ENCODE assay signal across 10 cellular contexts in genomic region chr11:2466869-2467694, GRCh38. TPM values are rescaled to one million over a fixed set of nuclear protein-coding genes. Genes with fewer than 3 reads are reported as not detected.
DNase-seq lines count a peak whose midpoint lies in the region; ATAC-seq and TF ChIP-seq lines count a peak whose summit lies in the region.
"Had no signal": no experiment of that assay in that cellular context is flagged by ENCODE, and none has a peak within 500 bp of the region (broad histone marks: within the 10 kb centered on the region; RNA-seq: fewer than 3 reads in every experiment).

No MANE protein-coding gene starts in this region.

- H3K27me3 Mint-ChIP-seq in osteocyte (ENCODE audit: unreplicated experiment), result peaks cover 15% of the 10 kb centered on the region

- H3K27ac Mint-ChIP-seq in osteocyte (ENCODE audit: unreplicated experiment), result no peak overlapping the region

- in situ Hi-C loops in GM13976 (cut with MboI; ENCODE audit: low sequenced_read_pairs, unreplicated experiment), result no loop called here

- no peaks in the 10 kb centered on the region for H3K36me3 Mint-ChIP-seq in osteocyte (ENCODE audit: unreplicated experiment)

- no peaks in the 10 kb centered on the region for H3K4me1 Mint-ChIP-seq in osteocyte (ENCODE audit: unreplicated experiment)

- no peaks in the 10 kb centered on the region for H3K9me3 Mint-ChIP-seq in osteocyte (ENCODE audit: unreplicated experiment)

- ATAC-seq in GM18498 (IDR thresholded peaks at IDR 0.05; ENCODE audit: unreplicated experiment), result no peak

- TF ChIP-seq CTCF in GM13976 (IDR thresholded peaks at IDR 0.05; ENCODE audit: borderline replicate concordance, control extremely low read depth, extremely low read depth, insufficient read depth, missing control alignments), result no peak
- no peak for TF ChIP-seq CTCF in osteocyte (IDR thresholded peaks at IDR 0.05)

- DNase-seq in GM13976 (ENCODE audit: low spot score) (peak; percentile 87), MV-4-11 (lab: John Stamatoyannopoulos, UW) (peak; percentile 85), activated T-helper 1 cell treated with Interleukin-2 at 50 U/mL for 16 hours (ENCODE audit: low read depth) (peak; percentile 35), osteocyte (ENCODE audit: extremely low spot score, unreplicated experiment) (peak; percentile 81), SHP77 (lab: John Stamatoyannopoulos, UW) (no peak), NCI-H2227 treated with DMSO at 0.1 percent for 48 hours (lab: John Stamatoyannopoulos, UW) (no peak), GOT3 (lab: John Stamatoyannopoulos, UW) (no peak)

- no peak overlapping the region for H3K4me3 Mint-ChIP-seq in osteocyte (ENCODE audit: unreplicated experiment)

RNA-seq across cellular contexts. Expression of gene KCNQ1, which starts 22.3 kb away (rescaled TPM):
- total RNA-seq in osteocyte, result 0.16 TPM in 1 of 2 replicates, not detected in the other
- total RNA-seq: RPMI7951 had no signal

RNA-seq across cellular contexts. Expression of gene TRPM5, which starts 22.8 kb away (rescaled TPM):
- total RNA-seq in osteocyte, result not detected in 2 replicates
- total RNA-seq: bronchial epithelial cell, RPMI7951 had no signal

Comparison
In these comparisons a context has a peak if more than half of its experiments do, and no peak if none do; other contexts are left out.
1. DNase-seq: peak in GM13976 (single experiment), MV-4-11 (single experiment), activated T-helper 1 cell treated with Interleukin-2 at 50 U/mL for 16 hours (single experiment) and osteocyte (single experiment); none in SHP77 (0 of 2), NCI-H2227 treated with DMSO at 0.1 percent for 48 hours (single experiment) and GOT3 (single experiment).